26 cellular contexts compared by ENCODE assay signal in the genomic region with DNA sequence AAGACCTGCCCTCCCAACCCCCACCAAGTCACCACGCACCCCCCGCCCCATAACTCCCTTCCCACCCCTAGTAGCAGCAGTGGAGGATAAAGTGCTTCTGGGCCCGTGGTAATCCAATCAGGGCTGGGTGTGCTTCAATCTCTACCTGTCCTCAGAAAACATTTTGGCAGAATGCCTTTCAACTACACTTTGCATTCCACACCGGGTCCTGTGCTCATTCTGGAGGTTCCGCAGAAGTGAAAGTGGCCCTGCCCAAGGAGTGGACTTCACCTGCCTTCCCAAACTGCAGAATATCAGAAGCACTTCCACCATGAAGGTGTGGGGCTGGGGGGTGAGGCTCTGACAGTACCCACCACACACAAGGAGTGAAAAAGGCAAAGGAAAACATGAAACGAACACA.
DNase-seq lines count a peak whose midpoint lies in the region; ATAC-seq, FAIRE-seq and TF ChIP-seq lines count a peak whose summit lies in the region.
"Had no signal": no experiment of that assay in that cellular context is flagged by ENCODE, and none has a peak within 500 bp of the region (broad histone marks: within the 10 kb centered on the region; RNA-seq: fewer than 3 reads in every experiment).

No MANE protein-coding gene starts in this region.

- intact Hi-C loops in Right ventricle myocardium superior (cut with DNase I) = no loop called here
- intact Hi-C loops in cardiac septum (cut with DNase I) = no loop called here
- intact Hi-C loops in pancreas (cut with DNase I) = no loop called here

- no peak for TF ChIP-seq CTCF in foreskin keratinocyte (conservative IDR thresholded peaks at IDR 0.05)
- no peak for TF ChIP-seq CTCF in pancreas (IDR thresholded peaks at IDR 0.05)
- TF ChIP-seq CTCF in upper lobe of left lung (IDR thresholded peaks at IDR 0.05) = no peak

- H3K4me1 ChIP-seq in foreskin keratinocyte (peaks cover 6% of the 10 kb centered on the region), pancreas (no peaks in the 10 kb centered on the region), upper lobe of left lung (peaks cover 0 to 8% (median 0%) of the 10 kb centered on the region in 4 donors)
- H3K4me1 ChIP-seq: A549 had no signal

- H3K4me3 ChIP-seq in pancreas (no peak overlapping the region), upper lobe of left lung (no peak overlapping the region)
- H3K4me3 ChIP-seq: A549, SK-N-MC, skin epidermis, stomach, tibial nerve had no signal

- no peak for TF ChIP-seq POLR2A in upper lobe of left lung (IDR thresholded peaks at IDR 0.05)

- no peak for FAIRE-seq in pancreas (lab: Jason Lieb, UNC)
- FAIRE-seq: A549, H54 had no signal

- TF ChIP-seq EP300 in upper lobe of left lung (IDR thresholded peaks at IDR 0.05) = no peak

- H3K9me3 ChIP-seq in pancreas (no peaks in the 10 kb centered on the region), upper lobe of left lung (no peaks in the 10 kb centered on the region)
- H3K9me3 ChIP-seq: A549, stomach, tibial nerve had no signal

- H3K36me3 ChIP-seq in pancreas (no peaks in the 10 kb centered on the region), upper lobe of left lung (no peaks in the 10 kb centered on the region)
- H3K36me3 ChIP-seq: stomach, tibial nerve had no signal

- peak; percentile 82 for ATAC-seq in Right ventricle myocardium superior (ENCODE audit: poor library complexity)
- ATAC-seq in foreskin keratinocyte = peak; percentile 25
- ATAC-seq in pancreas = peak in 3 of 4 donors; percentile 40 to 73 (median 56)
- ATAC-seq in upper lobe of left lung (ENCODE audit: low FRiP score in 2 of 2) = peak; percentile 57 to 84
- ATAC-seq in GM18867 (IDR thresholded peaks at IDR 0.05; ENCODE audit: unreplicated experiment) = no peak
- ATAC-seq in HG02678 (IDR thresholded peaks at IDR 0.05; ENCODE audit: unreplicated experiment) = no peak
- ATAC-seq: A549; CD8-positive, alpha-beta T cell had no signal

- H3K27ac ChIP-seq in foreskin keratinocyte = no peak overlapping the region
- peak overlapping the region in 1 of 4 donors; percentile 28 for H3K27ac ChIP-seq in pancreas
- H3K27ac ChIP-seq in upper lobe of left lung = peak overlapping the region in 2 of 4 donors; percentile 19 to 42
- H3K27ac ChIP-seq: A549, SK-N-MC, skin epidermis, stomach had no signal

- DNase-seq in Right ventricle myocardium superior (no peak), cardiac septum (ENCODE audit: low spot score) (no peak), foreskin keratinocyte (no peak), pancreas (peak in 1 of 6 donors; percentile 3), upper lobe of left lung (peak in 1 of 2 donors; percentile 49), NOMO-1 treated with DMSO at 0.1 percent for 48 hours (lab: John Stamatoyannopoulos, UW; ENCODE audit: unreplicated experiment) (no peak)
- DNase-seq: activated CD4-positive, alpha-beta T cell treated with anti-CD3 and anti-CD28 coated beads for 48 hours; activated gamma-delta T cell; activated T-cell treated with anti-CD3 and anti-CD28 coated beads, Interleukin-2, amount 50 U/mL, for 24 hours; CD8-positive, alpha-beta T cell; erythroblast; head of caudate nucleus; naive B cell; NCI-H1694 treated with DMSO at 0.1 percent for 48 hours; NCI-H2171 treated with DMSO at 0.1 percent for 48 hours; NCI-H69; nucleus accumbens; stimulated activated CD4-positive, alpha-beta T cell treated with anti-CD3 and anti-CD28 coated beads, Interleukin-2, amount 100 ng/mL, for 24 hours; stomach had no signal

- WGBS in pancreas, 2 donors = 17 to 32% methylated on average over 6 of the region's 6 CpGs
- WGBS in upper lobe of left lung, 2 donors = 50 to 54% methylated on average over 6 of the region's 6 CpGs

- no peaks in the 10 kb centered on the region for H3K27me3 ChIP-seq in foreskin keratinocyte
- H3K27me3 ChIP-seq in pancreas = no peaks in the 10 kb centered on the region
- H3K27me3 ChIP-seq in upper lobe of left lung = no peaks in the 10 kb centered on the region
- H3K27me3 ChIP-seq: stomach, tibial nerve had no signal

Comparison
In these comparisons a context has a peak if more than half of its experiments do, and no peak if none do; other contexts are left out.
1. ATAC-seq: peak in Right ventricle myocardium superior (single experiment), foreskin keratinocyte (single experiment), pancreas (3 of 4) and upper lobe of left lung (2 of 2); none in GM18867 (single experiment) and HG02678 (single experiment).